ENCODE assay signal across 18 cellular contexts in genomic region chr18:48766025-48766424, GRCh38.
"Had no signal": no experiment of that assay in that cellular context is flagged by ENCODE, and none has a peak within 500 bp of the region (broad histone marks: within the 10 kb centered on the region; RNA-seq: fewer than 3 reads in every experiment).

No MANE protein-coding gene starts in this region.

- H3K4me3 ChIP-seq: right lobe of liver, testis, upper lobe of right lung had no signal

- ATAC-seq: activated T-helper 17 cell treated with anti-CD3 and anti-CD28 coated beads, Interleukin-2, amount 50 U/mL, for 72 hours; left colon; natural killer cell; right lobe of liver; stimulated activated naive CD8-positive, alpha-beta T cell treated with anti-CD3 and anti-CD28 coated beads, Interleukin-15, Interleukin-2, amounts not matched to agents 100 U/mL and 50 U/mL, for 24 hours; T-helper 17 cell; upper lobe of right lung had no signal

- H3K9me3 ChIP-seq: right lobe of liver, testis, upper lobe of right lung had no signal

- H3K4me1 ChIP-seq: right lobe of liver had no signal

- FAIRE-seq: frontal cortex had no signal

- H3K27me3 ChIP-seq: right lobe of liver, testis, upper lobe of right lung had no signal

- H3K36me3 ChIP-seq: upper lobe of right lung had no signal

- H3K27ac ChIP-seq: right lobe of liver, testis had no signal

- DNase-seq: activated B cell treated with CpG ODN at 0.5 μM for 24 hours; activated CD4-positive, alpha-beta T cell treated with anti-CD3 and anti-CD28 coated beads, Interleukin-2, amount 10 ng/mL, durations not matched to agents 7 days and 5 days; activated CD8-positive, alpha-beta memory T cell treated with anti-CD3 and anti-CD28 coated beads for 24 hours; activated naive CD4-positive, alpha-beta T cell treated with anti-CD3 and anti-CD28 coated beads for 36 hours; dermis blood vessel endothelial cell; left colon; mammary epithelial cell; natural killer cell; nucleus accumbens; stimulated activated CD4-positive, alpha-beta T cell treated with anti-CD3 and anti-CD28 coated beads, Interleukin-12 subunit alpha, Interleukin-12 subunit beta, amount 100 ng/mL, for 4 hours; stimulated activated CD8-positive, alpha-beta memory T cell treated with anti-CD3 and anti-CD28 coated beads, Interleukin-4, amount 100 ng/mL, for 48 hours; stimulated activated naive CD8-positive, alpha-beta T cell treated with anti-CD3 and anti-CD28 coated beads, Interleukin-15, Interleukin-2, amounts not matched to agents 100 U/mL and 50 U/mL, for 24 hours; T-helper 17 cell; testis; upper lobe of right lung had no signal
